10 cellular contexts compared by ENCODE assay signal in genomic region chr1:40390857-40391256, GRCh38. TPM values are rescaled to one million over a fixed set of nuclear protein-coding genes. Genes with fewer than 3 reads are reported as not detected.
DNase-seq lines count a peak whose midpoint lies in the region; ATAC-seq and TF ChIP-seq lines count a peak whose summit lies in the region.
"Had no signal": no experiment of that assay in that cellular context is flagged by ENCODE, and none has a peak within 500 bp of the region (broad histone marks: within the 10 kb centered on the region; RNA-seq: fewer than 3 reads in every experiment).

No MANE protein-coding gene starts in this region.

- peaks cover 3% of the 10 kb centered on the region; the same call in 1 of the 2 replicates for H4K20me1 ChIP-seq in GM23248 (ENCODE audit: insufficient read depth)
- H4K20me1 ChIP-seq in hepatocyte (ENCODE audit: insufficient read depth, poor library complexity, severe bottlenecking) = no peaks in the 10 kb centered on the region

- no peaks in the 10 kb centered on the region for H3K9me3 Mint-ChIP-seq in activated CD4-positive, alpha-beta memory T cell treated with anti-CD3 and anti-CD28 coated beads for 36 hours
- H3K9me3 Mint-ChIP-seq in stimulated activated memory B cell treated with anti-CD40 and anti-IgM and Interleukin-4, amounts not matched to agents 10 μg/mL and 1 μg/mL and 100 μg/mL, for 72 hours = no peaks in the 10 kb centered on the region

- H3K27ac ChIP-seq in GM23248 (peak overlapping the region; percentile 84), hepatocyte (peak overlapping the region; percentile 77)

- H3K4me1 ChIP-seq in GM23248 (ENCODE audit: insufficient read depth) = peaks cover 18% of the 10 kb centered on the region; the same call in 1 of the 2 replicates
- peaks cover 37% of the 10 kb centered on the region for H3K4me1 ChIP-seq in hepatocyte (ENCODE audit: insufficient read depth)

- no peaks in the 10 kb centered on the region for H3K27me3 Mint-ChIP-seq in activated CD4-positive, alpha-beta memory T cell treated with anti-CD3 and anti-CD28 coated beads for 36 hours
- H3K27me3 Mint-ChIP-seq in stimulated activated memory B cell treated with anti-CD40 and anti-IgM and Interleukin-4, amounts not matched to agents 10 μg/mL and 1 μg/mL and 100 μg/mL, for 72 hours = no peaks in the 10 kb centered on the region

- peak overlapping the region; percentile 85 for H3K27ac Mint-ChIP-seq in activated CD4-positive, alpha-beta memory T cell treated with anti-CD3 and anti-CD28 coated beads for 36 hours
- H3K27ac Mint-ChIP-seq in stimulated activated memory B cell treated with anti-CD40 and anti-IgM and Interleukin-4, amounts not matched to agents 10 μg/mL and 1 μg/mL and 100 μg/mL, for 72 hours = peak overlapping the region; percentile 98

- H3K9me2 ChIP-seq in GM23248 (ENCODE audit: insufficient read depth) = no peaks in the 10 kb centered on the region
- H3K9me2 ChIP-seq in hepatocyte (replicated peaks; ENCODE audit: insufficient read depth) = no peaks in the 10 kb centered on the region

- no peak for ATAC-seq in stimulated activated memory B cell treated with anti-CD40 and anti-IgM and Interleukin-4, amounts not matched to agents 10 μg/mL and 1 μg/mL and 100 μg/mL, for 72 hours
- no peak for ATAC-seq in HG02763 (IDR thresholded peaks at IDR 0.05; ENCODE audit: unreplicated experiment)

- intact Hi-C loops in activated CD4-positive, alpha-beta memory T cell treated with anti-CD3 and anti-CD28 coated beads for 36 hours (cut with micrococcal nuclease) = no loop called here

- TF ChIP-seq CTCF in hepatocyte (IDR thresholded peaks at IDR 0.05; ENCODE audit: poor library complexity) = no peak

- DNase-seq in GM23248 (no peak), hepatocyte (ENCODE audit: low spot score) (no peak), Kasumi-1 (lab: John Stamatoyannopoulos, UW) (no peak), HCEC 1CT (no peak)
- DNase-seq in activated CD4-positive, alpha-beta memory T cell treated with anti-CD3 and anti-CD28 coated beads for 36 hours = no peak
- DNase-seq: activated effector memory CD4-positive, alpha-beta T cell treated with anti-CD3 and anti-CD28 coated beads, Interleukin-2, amount 50 U/mL, for 16 hours; effector CD4-positive, alpha-beta T cell; Karpas-422 had no signal

- in situ Hi-C loops in GM23248 (cut with MboI) = no loop called here

- peaks cover 32% of the 10 kb centered on the region for H3F3A ChIP-seq in GM23248 (ENCODE audit: insufficient read depth)

- H2AFZ ChIP-seq in GM23248 (no peak overlapping the region), hepatocyte (no peak overlapping the region)

- H3K36me3 ChIP-seq in GM23248 (ENCODE audit: low read depth) (no peaks in the 10 kb centered on the region), hepatocyte (replicated peaks; ENCODE audit: insufficient read depth, low read depth) (no peaks in the 10 kb centered on the region)

- peaks cover 59% of the 10 kb centered on the region for H3K36me3 Mint-ChIP-seq in activated CD4-positive, alpha-beta memory T cell treated with anti-CD3 and anti-CD28 coated beads for 36 hours
- peaks cover 34% of the 10 kb centered on the region for H3K36me3 Mint-ChIP-seq in stimulated activated memory B cell treated with anti-CD40 and anti-IgM and Interleukin-4, amounts not matched to agents 10 μg/mL and 1 μg/mL and 100 μg/mL, for 72 hours

- no peak overlapping the region for H3K4me3 ChIP-seq in GM23248
- no peak overlapping the region for H3K4me3 ChIP-seq in hepatocyte

- no peaks in the 10 kb centered on the region for H3K27me3 ChIP-seq in GM23248 (replicated peaks; ENCODE audit: insufficient read depth)
- no peaks in the 10 kb centered on the region for H3K27me3 ChIP-seq in hepatocyte

- H3K4me1 Mint-ChIP-seq in activated CD4-positive, alpha-beta memory T cell treated with anti-CD3 and anti-CD28 coated beads for 36 hours (ENCODE audit: low read depth) = peaks cover 87% of the 10 kb centered on the region
- H3K4me1 Mint-ChIP-seq in stimulated activated memory B cell treated with anti-CD40 and anti-IgM and Interleukin-4, amounts not matched to agents 10 μg/mL and 1 μg/mL and 100 μg/mL, for 72 hours = peaks cover 90% of the 10 kb centered on the region

- no peak overlapping the region for H3K9ac ChIP-seq in GM23248

- 94 to 97% methylated on average over 3 of the region's 3 CpGs for WGBS in GM23248 (ENCODE audit: low coverage in 1 of 2, low lambda C conversion rate in 2 of 2, missing lambda C conversion rate in 2 of 2), 2 experiments
- WGBS in hepatocyte (ENCODE audit: low lambda C conversion rate, missing lambda C conversion rate) = 96% methylated on average over 3 of the region's 3 CpGs

- H3K79me2 ChIP-seq in GM23248 (ENCODE audit: insufficient read depth) (peaks cover 78% of the 10 kb centered on the region), hepatocyte (peaks cover 74% of the 10 kb centered on the region)

- H3K4me3 Mint-ChIP-seq in activated CD4-positive, alpha-beta memory T cell treated with anti-CD3 and anti-CD28 coated beads for 36 hours = peak overlapping the region; percentile 85
- H3K4me3 Mint-ChIP-seq in stimulated activated memory B cell treated with anti-CD40 and anti-IgM and Interleukin-4, amounts not matched to agents 10 μg/mL and 1 μg/mL and 100 μg/mL, for 72 hours = no peak overlapping the region

- POLR2A ChIA-PET in activated CD4-positive, alpha-beta memory T cell treated with anti-CD3 and anti-CD28 coated beads for 36 hours (lab: Charles Lee) = interaction anchor here (0.9 to 12.1 kb wide), 4 partner anchors 8 to 17 kb away, joined by 3 to 160 read pairs (median 70); partner anchors contain the start of gene SMAP2

- CTCF ChIA-PET in activated CD4-positive, alpha-beta memory T cell treated with anti-CD3 and anti-CD28 coated beads for 36 hours (lab: Charles Lee) = interaction anchor here (1.1 to 5.9 kb wide), 3 partner anchors 9 to 27 kb away, joined by 3 to 32 read pairs (median 3); no protein-coding TSS in a partner anchor

- H3K9me3 ChIP-seq in GM23248 (ENCODE audit: low read depth) = no peaks in the 10 kb centered on the region
- H3K9me3 ChIP-seq in hepatocyte (ENCODE audit: low read depth) = no peaks in the 10 kb centered on the region

- H3K4me2 ChIP-seq in GM23248 (ENCODE audit: unreplicated experiment) (no peak overlapping the region), hepatocyte (no peak overlapping the region)

RNA-seq across cellular contexts. Expression of gene SMAP2, which starts 17.3 kb away (rescaled TPM):
- 14.3 and 15.6 TPM in 2 replicates for total RNA-seq in GM23248 (2014; rRNA removed; shearing (Covaris generic))
- polyA plus RNA-seq in GM23248 (2016; fragmentation: Nextera tagmentation; extraction: Ambion mirVana) (12.2 and 13.0 TPM in 2 replicates), hepatocyte (22.9 and 25.0 TPM in 2 replicates)
- 100 to 1,000 TPM; 250 to 254 TPM for total RNA-seq in activated CD4-positive, alpha-beta memory T cell treated with anti-CD3 and anti-CD28 coated beads for 36 hours
- total RNA-seq in hepatocyte = 23.1 and 23.9 TPM in 2 replicates

RNA-seq across cellular contexts. Expression of gene ZFP69B, which starts 59.4 kb away (rescaled TPM):
- 3.0 and 4.2 TPM in 2 replicates for total RNA-seq in GM23248 (2014; rRNA removed; shearing (Covaris generic))
- polyA plus RNA-seq in GM23248 (2016; fragmentation: Nextera tagmentation; extraction: Ambion mirVana) = 3.7 and 3.9 TPM in 2 replicates
- 1 to 10 TPM; 4.8 to 5.7 TPM for total RNA-seq in activated CD4-positive, alpha-beta memory T cell treated with anti-CD3 and anti-CD28 coated beads for 36 hours
- 3.2 and 5.0 TPM in 2 replicates for total RNA-seq in hepatocyte
- polyA plus RNA-seq in hepatocyte = 1.1 and 4.8 TPM in 2 replicates

Comparison
In these comparisons a context has a peak if more than half of its experiments do, and no peak if none do; other contexts are left out.
1. RNA of gene SMAP2, which starts 17.3 kb away (total RNA-seq): 250 to 254 TPM in activated CD4-positive, alpha-beta memory T cell treated with anti-CD3 and anti-CD28 coated beads for 36 hours; 23.1 to 23.9 TPM in hepatocyte and 14.3 to 15.6 TPM in GM23248; every median in the first group is over 10 times any median in the second.